In the genomic region with DNA sequence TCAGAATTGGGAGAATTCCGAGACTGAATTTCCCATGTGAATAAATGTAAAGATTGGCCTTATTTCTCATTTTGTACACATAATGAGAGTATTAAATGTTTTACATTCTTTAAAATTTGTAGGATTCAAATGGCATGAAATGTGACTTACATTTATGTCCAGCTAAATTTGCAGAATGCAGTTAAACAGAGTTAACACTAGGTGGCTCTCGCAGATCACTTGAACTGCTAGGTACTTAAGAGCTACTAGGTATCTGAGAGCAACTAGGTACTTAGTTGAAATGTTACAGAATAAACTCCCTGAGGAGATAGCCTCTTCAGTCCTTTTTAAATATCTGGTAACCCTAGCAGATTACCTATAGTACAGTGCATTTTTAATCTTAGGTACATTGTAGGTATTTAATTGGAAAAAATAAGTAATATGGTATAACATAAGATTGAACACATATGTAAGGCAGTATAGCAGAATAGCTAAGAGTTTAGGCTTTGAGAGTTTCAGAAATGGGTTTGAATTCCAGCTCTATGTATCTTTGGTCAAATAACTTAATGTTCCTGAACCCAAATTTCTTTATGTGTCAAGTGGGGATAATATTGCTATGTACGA, we compare ENCODE assay signal across 8 cellular contexts.
DNase-seq lines count a peak whose midpoint lies in the region; ATAC-seq and TF ChIP-seq lines count a peak whose summit lies in the region.

No MANE protein-coding gene starts in this region.

- H3K36me3 Mint-ChIP-seq in activated naive CD8-positive, alpha-beta T cell treated with anti-CD3 and anti-CD28 coated beads, Interleukin-2, amount 50 U/mL, for 24 hours (ENCODE audit: low read depth) = peaks cover 5% of the 10 kb centered on the region

- H3K4me1 Mint-ChIP-seq in activated naive CD8-positive, alpha-beta T cell treated with anti-CD3 and anti-CD28 coated beads, Interleukin-2, amount 50 U/mL, for 24 hours = no peaks in the 10 kb centered on the region

- TF ChIP-seq CTCF in GM12875 (IDR thresholded peaks at IDR 0.05; ENCODE audit: borderline replicate concordance, insufficient read depth, low read depth, low read length) (peak; percentile 67), retinal pigment epithelial cell (conservative IDR thresholded peaks at IDR 0.05; ENCODE audit: low read depth, low read length) (peak; percentile 86)

- no peak overlapping the region for H3K4me3 ChIP-seq in GM12875 (ENCODE audit: low read depth, low read length)
- no peak overlapping the region for H3K4me3 ChIP-seq in retinal pigment epithelial cell (ENCODE audit: low read length)

- no peak overlapping the region for H3K27ac Mint-ChIP-seq in activated naive CD8-positive, alpha-beta T cell treated with anti-CD3 and anti-CD28 coated beads, Interleukin-2, amount 50 U/mL, for 24 hours

- no peak overlapping the region for H3K4me3 Mint-ChIP-seq in activated naive CD8-positive, alpha-beta T cell treated with anti-CD3 and anti-CD28 coated beads, Interleukin-2, amount 50 U/mL, for 24 hours

- intact Hi-C loops in left ventricle myocardium superior (cut with micrococcal nuclease) = loop anchor here (5.0 kb wide), 1 partner anchor 556 kb away; no protein-coding TSS in a partner anchor

- H3K27me3 Mint-ChIP-seq in activated naive CD8-positive, alpha-beta T cell treated with anti-CD3 and anti-CD28 coated beads, Interleukin-2, amount 50 U/mL, for 24 hours = no peaks in the 10 kb centered on the region

- DNase-seq in AG20443 (ENCODE audit: low spot score) = peak; percentile 45
- DNase-seq in NCI-H460 (ENCODE audit: extremely low read depth, low read depth) = peak; percentile 49
- DNase-seq in activated naive CD8-positive, alpha-beta T cell treated with anti-CD3 and anti-CD28 coated beads, Interleukin-2, amount 50 U/mL, for 24 hours = peak; percentile 4
- DNase-seq in left ventricle myocardium superior = no peak
- peak; percentile 54 for DNase-seq in retinal pigment epithelial cell (ENCODE audit: low read depth)
- no peak for DNase-seq in activated CD4-positive, CD25-positive, alpha-beta regulatory T cell (lab: John Stamatoyannopoulos, UW)

- H3K9me3 Mint-ChIP-seq in activated naive CD8-positive, alpha-beta T cell treated with anti-CD3 and anti-CD28 coated beads, Interleukin-2, amount 50 U/mL, for 24 hours = no peaks in the 10 kb centered on the region

- ATAC-seq in HG03521 (IDR thresholded peaks at IDR 0.05; ENCODE audit: unreplicated experiment) (peak; percentile 66), left ventricle myocardium superior (peak; percentile 60)
- ATAC-seq in activated naive CD8-positive, alpha-beta T cell treated with anti-CD3 and anti-CD28 coated beads, Interleukin-2, amount 50 U/mL, for 24 hours = no peak

Comparison
In these comparisons a context has a peak if more than half of its experiments do, and no peak if none do; other contexts are left out.
1. DNase-seq: peak in AG20443 (single experiment), NCI-H460 (single experiment), activated naive CD8-positive, alpha-beta T cell treated with anti-CD3 and anti-CD28 coated beads, Interleukin-2, amount 50 U/mL, for 24 hours (single experiment) and retinal pigment epithelial cell (single experiment); none in left ventricle myocardium superior (single experiment) and activated CD4-positive, CD25-positive, alpha-beta regulatory T cell (0 of 4).